In genomic region chr2:231932711-231932970, GRCh38 we compare ENCODE assay signal across 20 cellular contexts. TPM values are rescaled to one million over a fixed set of nuclear protein-coding genes. Genes with fewer than 3 reads are reported as not detected.
"Had no signal": no experiment of that assay in that cellular context is flagged by ENCODE, and none has a peak within 500 bp of the region (broad histone marks: within the 10 kb centered on the region; RNA-seq: fewer than 3 reads in every experiment).

No MANE protein-coding gene starts in this region.

- ATAC-seq: gastroesophageal sphincter; sciatic nerve; stimulated activated naive CD8-positive, alpha-beta T cell treated with anti-CD3 and anti-CD28 coated beads, Interleukin-15, amount 100 ng/mL, for 72 hours had no signal

- H3K36me3 ChIP-seq: ascending aorta, gastroesophageal sphincter, prostate gland, spleen, upper lobe of right lung had no signal

- H3K4me1 Mint-ChIP-seq: activated CD4-positive, alpha-beta T cell treated with anti-CD3 and anti-CD28 coated beads, Interleukin-2, amount 10 ng/mL, durations not matched to agents 24 days and 14 days had no signal

- H3K9me3 ChIP-seq: ascending aorta, gastroesophageal sphincter, prostate gland, spleen, testis, upper lobe of right lung had no signal

- FAIRE-seq: keratinocyte had no signal

- H3K27ac Mint-ChIP-seq: activated CD4-positive, alpha-beta T cell treated with anti-CD3 and anti-CD28 coated beads, Interleukin-2, amount 10 ng/mL, durations not matched to agents 24 days and 14 days; stimulated activated naive CD8-positive, alpha-beta T cell treated with anti-CD3 and anti-CD28 coated beads, Interleukin-15, amount 100 ng/mL, for 72 hours; T-helper 2 cell treated with Interferon-gamma antibody and Interleukin-4, amounts not matched to agents 5 μg/mL and 100 μg/mL, for 36 hours had no signal

- H3K27ac ChIP-seq: ascending aorta, dorsolateral prefrontal cortex, gastroesophageal sphincter, prostate gland, spleen, testis, upper lobe of right lung had no signal

- H3K4me3 ChIP-seq: ascending aorta, dorsolateral prefrontal cortex, gastroesophageal sphincter, prostate gland, spleen, testis, upper lobe of right lung had no signal

- DNase-seq: activated CD4-positive, CD25-positive, alpha-beta regulatory T cell; activated CD8-positive, alpha-beta memory T cell treated with anti-CD3 and anti-CD28 coated beads, Interleukin-2, amount 50 U/mL, for 48 hours; erythroblast; hippocampal formation; nucleus accumbens; spleen; stimulated activated naive CD8-positive, alpha-beta T cell treated with anti-CD3 and anti-CD28 coated beads, Interleukin-15, amount 100 ng/mL, for 72 hours; SW 1271; upper lobe of right lung had no signal

- H3K4me3 Mint-ChIP-seq: activated CD4-positive, alpha-beta T cell treated with anti-CD3 and anti-CD28 coated beads, Interleukin-2, amount 10 ng/mL, durations not matched to agents 24 days and 14 days; nephron; stimulated activated naive CD8-positive, alpha-beta T cell treated with anti-CD3 and anti-CD28 coated beads, Interleukin-15, amount 100 ng/mL, for 72 hours; T-helper 2 cell treated with Interferon-gamma antibody and Interleukin-4, amounts not matched to agents 5 μg/mL and 100 μg/mL, for 36 hours had no signal

- H3K4me1 ChIP-seq: ascending aorta, prostate gland, upper lobe of right lung had no signal

- H3K9me3 Mint-ChIP-seq: activated CD4-positive, alpha-beta T cell treated with anti-CD3 and anti-CD28 coated beads, Interleukin-2, amount 10 ng/mL, durations not matched to agents 24 days and 14 days; nephron; stimulated activated naive CD8-positive, alpha-beta T cell treated with anti-CD3 and anti-CD28 coated beads, Interleukin-15, amount 100 ng/mL, for 72 hours; T-helper 2 cell treated with Interferon-gamma antibody and Interleukin-4, amounts not matched to agents 5 μg/mL and 100 μg/mL, for 36 hours had no signal

RNA-seq across cellular contexts. Expression of gene NPPC, which starts 6.4 kb away (rescaled TPM):
- total RNA-seq: ascending aorta, gastroesophageal sphincter, lower leg skin, testis, upper lobe of right lung had no signal
- polyA plus RNA-seq: keratinocyte had no signal
